18 cellular contexts compared by ENCODE assay signal in the genomic region with DNA sequence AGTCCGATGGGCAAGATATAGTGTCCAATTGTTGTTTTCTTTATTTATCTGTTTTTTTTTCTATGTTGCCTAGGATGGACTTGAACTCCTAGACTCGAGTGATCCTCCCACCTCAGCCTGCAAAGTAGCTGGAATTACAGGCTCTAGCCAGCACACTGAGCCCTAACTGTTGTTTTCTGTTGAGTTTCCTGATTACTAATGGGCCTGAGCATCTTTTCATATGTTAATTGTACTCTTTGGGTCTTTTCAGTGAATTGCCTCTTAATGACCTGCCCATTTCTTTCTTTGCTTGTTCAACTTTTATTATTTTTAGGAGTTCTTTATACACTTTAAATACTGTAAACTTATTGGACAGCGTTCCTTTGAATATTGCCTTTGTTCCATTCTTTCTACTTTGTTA.
"Had no signal": no experiment of that assay in that cellular context is flagged by ENCODE, and none has a peak within 500 bp of the region (broad histone marks: within the 10 kb centered on the region; RNA-seq: fewer than 3 reads in every experiment).

No MANE protein-coding gene starts in this region.

- H3K36me3 ChIP-seq: heart left ventricle, ovary, right atrium auricular region, sigmoid colon, thoracic aorta, transverse colon had no signal

- DNase-seq: effector memory CD8-positive, alpha-beta T cell; foreskin keratinocyte; heart left ventricle; hippocampal formation; natural killer cell; nucleus accumbens; ovary; sigmoid colon; stimulated activated CD4-positive, alpha-beta T cell treated with anti-CD3 and anti-CD28 coated beads, Interleukin-2, amount 100 ng/mL, for 24 hours; stimulated activated CD4-positive, alpha-beta T cell treated with anti-CD3 and anti-CD28 coated beads, Interleukin-4, amount 100 ng/mL, for 4 hours; stimulated activated naive B cell treated with anti-CD40 and anti-IgM and Interleukin-4, amounts not matched to agents 10 μg/mL and 1 μg/mL and 100 μg/mL, for 72 hours; stimulated activated naive CD8-positive, alpha-beta T cell treated with anti-CD3 and anti-CD28 coated beads, Interleukin-15, amount 100 ng/mL, for 72 hours; transverse colon had no signal

- H3K27me3 ChIP-seq: foreskin keratinocyte, heart left ventricle, ovary, right atrium auricular region, sigmoid colon, transverse colon had no signal

- H3K4me1 Mint-ChIP-seq: stimulated activated naive CD8-positive, alpha-beta T cell treated with anti-CD3 and anti-CD28 coated beads, Interleukin-15, amount 100 ng/mL, for 72 hours had no signal

- H3K27ac ChIP-seq: foreskin keratinocyte, heart left ventricle, ovary, right atrium auricular region, sigmoid colon, skin epidermis, thoracic aorta, transverse colon had no signal

- H3K36me3 Mint-ChIP-seq: natural killer cell had no signal

- H3K4me3 ChIP-seq: heart left ventricle, ovary, right atrium auricular region, sigmoid colon, skin epidermis, thoracic aorta, transverse colon had no signal

- ATAC-seq: effector memory CD8-positive, alpha-beta T cell; foreskin keratinocyte; heart left ventricle; natural killer cell; stimulated activated naive B cell treated with anti-CD40 and anti-IgM and Interleukin-4, amounts not matched to agents 10 μg/mL and 1 μg/mL and 100 μg/mL, for 72 hours; stimulated activated naive CD8-positive, alpha-beta T cell treated with anti-CD3 and anti-CD28 coated beads, Interleukin-15, amount 100 ng/mL, for 72 hours had no signal

- H3K4me1 ChIP-seq: foreskin keratinocyte, heart left ventricle, right atrium auricular region, sigmoid colon, transverse colon had no signal

- H3K9me3 Mint-ChIP-seq: effector memory CD8-positive, alpha-beta T cell; natural killer cell had no signal

- H3K27me3 Mint-ChIP-seq: dendritic cell treated with granulocyte-macrophage colony-stimulating factor and Interleukin-4, amounts not matched to agents 40 ng/mL and 50 ng/mL, for 4 days; stimulated activated naive B cell treated with anti-CD40 and anti-IgM and Interleukin-4, amounts not matched to agents 10 μg/mL and 1 μg/mL and 100 μg/mL, for 72 hours; stimulated activated naive CD8-positive, alpha-beta T cell treated with anti-CD3 and anti-CD28 coated beads, Interleukin-15, amount 100 ng/mL, for 72 hours had no signal

- H3K4me3 Mint-ChIP-seq: dendritic cell treated with granulocyte-macrophage colony-stimulating factor and Interleukin-4, amounts not matched to agents 40 ng/mL and 50 ng/mL, for 4 days; effector memory CD8-positive, alpha-beta T cell; natural killer cell; neural crest cell; stimulated activated naive B cell treated with anti-CD40 and anti-IgM and Interleukin-4, amounts not matched to agents 10 μg/mL and 1 μg/mL and 100 μg/mL, for 72 hours; stimulated activated naive CD8-positive, alpha-beta T cell treated with anti-CD3 and anti-CD28 coated beads, Interleukin-15, amount 100 ng/mL, for 72 hours had no signal

- H3K27ac Mint-ChIP-seq: dendritic cell treated with granulocyte-macrophage colony-stimulating factor and Interleukin-4, amounts not matched to agents 40 ng/mL and 50 ng/mL, for 4 days; effector memory CD8-positive, alpha-beta T cell; natural killer cell; stimulated activated naive B cell treated with anti-CD40 and anti-IgM and Interleukin-4, amounts not matched to agents 10 μg/mL and 1 μg/mL and 100 μg/mL, for 72 hours had no signal

- H3K9me3 ChIP-seq: ovary, right atrium auricular region, sigmoid colon, thoracic aorta, transverse colon had no signal
